ENCODE assay signal across 18 cellular contexts in the genomic region with DNA sequence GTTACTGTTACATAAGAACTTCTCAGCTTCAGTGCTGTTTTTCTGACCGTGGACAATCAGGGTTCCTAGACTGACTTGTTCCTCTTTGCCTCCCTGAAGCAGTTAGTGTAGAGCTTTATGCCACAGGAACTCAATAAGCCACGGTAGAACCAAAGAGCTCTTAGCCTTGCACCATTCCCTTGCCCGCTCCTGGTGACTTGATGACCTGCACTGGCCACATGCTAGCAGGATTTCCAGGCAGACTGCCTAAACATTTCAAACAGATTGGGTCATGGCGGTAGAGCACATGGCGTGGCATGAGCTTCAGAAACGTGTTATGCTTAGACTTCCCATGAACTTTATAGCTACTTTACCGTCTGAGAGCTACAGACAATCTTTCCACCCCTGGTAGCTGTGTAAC. TPM values are rescaled to one million over a fixed set of nuclear protein-coding genes. Genes with fewer than 3 reads are reported as not detected.
DNase-seq lines count a peak whose midpoint lies in the region; TF ChIP-seq lines count a peak whose summit lies in the region.
"Had no signal": no experiment of that assay in that cellular context is flagged by ENCODE, and none has a peak within 500 bp of the region (broad histone marks: within the 10 kb centered on the region; RNA-seq: fewer than 3 reads in every experiment).

No MANE protein-coding gene starts in this region.

- H3F3A ChIP-seq in GM23248 (ENCODE audit: insufficient read depth): peaks cover 45% of the 10 kb centered on the region

- H3K9ac ChIP-seq in GM23248 (peak overlapping the region; percentile 77; the same call in 1 of the 2 replicates), fibroblast of lung (ENCODE audit: insufficient read depth, low read length) (no peak overlapping the region)

- peak overlapping the region; percentile 58; the same call in 1 of the 2 replicates for H2AFZ ChIP-seq in GM23248
- H2AFZ ChIP-seq in fibroblast of lung (ENCODE audit: low read length): no peak overlapping the region

- H3K36me3 ChIP-seq in CD4-positive, alpha-beta memory T cell (ENCODE audit: insufficient read depth, low read length): no peaks in the 10 kb centered on the region
- H3K36me3 ChIP-seq in GM23248 (ENCODE audit: low read depth) (no peaks in the 10 kb centered on the region), fibroblast of lung (ENCODE audit: control insufficient read depth, insufficient read depth, low read length) (no peaks in the 10 kb centered on the region), sigmoid colon (no peaks in the 10 kb centered on the region)
- H3K36me3 ChIP-seq: esophagus muscularis mucosa, neutrophil, SJCRH30, spleen had no signal

- H3K4me2 ChIP-seq in GM23248 (ENCODE audit: unreplicated experiment): peak overlapping the region; percentile 92
- no peak overlapping the region for H3K4me2 ChIP-seq in fibroblast of lung (ENCODE audit: extremely low read depth, insufficient read depth, low read length)

- peaks cover 70 to 86% (median 80%) of the 10 kb centered on the region in 4 donors for H3K4me1 Mint-ChIP-seq in CD4-positive, alpha-beta memory T cell
- H3K4me1 Mint-ChIP-seq in activated CD4-positive, alpha-beta memory T cell treated with anti-CD3 and anti-CD28 coated beads for 36 hours (ENCODE audit: low read depth): peaks cover 80% of the 10 kb centered on the region

- no peaks in the 10 kb centered on the region for H3K36me3 Mint-ChIP-seq in CD4-positive, alpha-beta memory T cell
- peaks cover 8% of the 10 kb centered on the region for H3K36me3 Mint-ChIP-seq in activated CD4-positive, alpha-beta memory T cell treated with anti-CD3 and anti-CD28 coated beads for 36 hours

- POLR2A ChIA-PET in CD4-positive, alpha-beta memory T cell (lab: Charles Lee; ENCODE audit: partially characterized antibody): interaction anchor here (0.7 to 4.2 kb wide), 18 partner anchors 11 to 255 kb away, joined by 3 to 57 read pairs (median 7); partner anchors contain the start of genes FASLG and SUCO
- POLR2A ChIA-PET in activated CD4-positive, alpha-beta memory T cell treated with anti-CD3 and anti-CD28 coated beads for 36 hours (lab: Charles Lee): interaction anchor here (0.8 to 4.3 kb wide), 8 partner anchors 22 to 106 kb away, joined by 3 to 51 read pairs (median 6); partner anchors contain the start of gene FASLG
- POLR2A ChIA-PET in HEK293T (lab: Yijun Ruan, JAX): no interaction called here

- 89 to 90% methylated on average over 7 of the region's 7 CpGs for WGBS in GM23248 (ENCODE audit: low coverage in 1 of 2, low lambda C conversion rate in 2 of 2, missing lambda C conversion rate in 2 of 2), 2 experiments
- 80 to 83% methylated on average over 7 of the region's 7 CpGs for WGBS in sigmoid colon, 2 donors

- peak overlapping the region; percentile 38 for H3K27ac ChIP-seq in CD4-positive, alpha-beta memory T cell (ENCODE audit: low read depth, low read length)
- H3K27ac ChIP-seq in GM23248 (peak overlapping the region; percentile 98), fibroblast of lung (ENCODE audit: insufficient read depth, low read length) (no peak overlapping the region), sigmoid colon (no peak overlapping the region), dorsolateral prefrontal cortex (no peak overlapping the region)
- H3K27ac ChIP-seq: esophagus muscularis mucosa, neutrophil, SJCRH30 had no signal

- no peaks in the 10 kb centered on the region for H4K20me1 ChIP-seq in GM23248 (ENCODE audit: insufficient read depth)
- no peaks in the 10 kb centered on the region for H4K20me1 ChIP-seq in fibroblast of lung (ENCODE audit: control insufficient read depth, extremely low read depth, insufficient read depth, low read length)

- no peak for TF ChIP-seq CTCF in fibroblast of lung (conservative IDR thresholded peaks at IDR 0.05 in 1 of 2, IDR thresholded peaks at IDR 0.05 in 1 of 2; ENCODE audit: low read depth in 1 of 2, low read length in 2 of 2)
- no peak for TF ChIP-seq CTCF in sigmoid colon (IDR thresholded peaks at IDR 0.05)
- TF ChIP-seq CTCF in dorsolateral prefrontal cortex (IDR thresholded peaks at IDR 0.05 in 54 of 56, conservative IDR thresholded peaks at IDR 0.05 in 2 of 56; ENCODE audit: low read depth in 1 of 56, partially characterized antibody in 56 of 56): no peak

- H3K27me3 Mint-ChIP-seq in CD4-positive, alpha-beta memory T cell: no peaks in the 10 kb centered on the region
- H3K27me3 Mint-ChIP-seq in activated CD4-positive, alpha-beta memory T cell treated with anti-CD3 and anti-CD28 coated beads for 36 hours: peaks cover 26% of the 10 kb centered on the region

- in situ Hi-C loops in GM23248 (cut with MboI): no loop called here

- H3K4me3 Mint-ChIP-seq in CD4-positive, alpha-beta memory T cell: peak overlapping the region in 7 of 8 donors; percentile 73 to 86 (median 80)
- H3K4me3 Mint-ChIP-seq in activated CD4-positive, alpha-beta memory T cell treated with anti-CD3 and anti-CD28 coated beads for 36 hours: no peak overlapping the region

- DNase-seq in CD4-positive, alpha-beta memory T cell: no peak
- peak; percentile 49 for DNase-seq in GM23248
- DNase-seq in activated CD4-positive, alpha-beta memory T cell treated with anti-CD3 and anti-CD28 coated beads for 36 hours: no peak
- peak; percentile 34 to 72 for DNase-seq in fibroblast of lung (ENCODE audit: low read depth in 2 of 2)
- no peak for DNase-seq in sigmoid colon
- no peak for DNase-seq in posterior cingulate gyrus
- DNase-seq in HEK293T (ENCODE audit: extremely low spot score): no peak
- DNase-seq in dorsolateral prefrontal cortex: no peak
- DNase-seq: activated gamma-delta T cell treated with Interleukin-2 at 50 U/mL for 16 hours, NCI-H1105 treated with DMSO at 0.1 percent for 48 hours, spleen had no signal

- H3K9me3 ChIP-seq in CD4-positive, alpha-beta memory T cell (ENCODE audit: control insufficient read depth in 1 of 2, low read length in 2 of 2): no peaks in the 10 kb centered on the region
- peaks cover 11% of the 10 kb centered on the region for H3K9me3 ChIP-seq in GM23248 (ENCODE audit: low read depth)
- H3K9me3 ChIP-seq in fibroblast of lung (ENCODE audit: control insufficient read depth, insufficient read depth, low read depth, low read length): no peaks in the 10 kb centered on the region
- no peaks in the 10 kb centered on the region for H3K9me3 ChIP-seq in sigmoid colon
- H3K9me3 ChIP-seq: esophagus muscularis mucosa, neutrophil, SJCRH30, spleen had no signal

- no peak for TF ChIP-seq EP300 in sigmoid colon (IDR thresholded peaks at IDR 0.05)

- CTCF ChIA-PET in CD4-positive, alpha-beta memory T cell (lab: Charles Lee; ENCODE audit: partially characterized antibody): interaction anchor here (0.9 to 4.9 kb wide), 10 partner anchors 19 to 87 kb away, joined by 3 to 42 read pairs (median 5); partner anchors contain the start of gene FASLG
- CTCF ChIA-PET in activated CD4-positive, alpha-beta memory T cell treated with anti-CD3 and anti-CD28 coated beads for 36 hours (lab: Charles Lee): interaction anchor here (0.7 to 12.1 kb wide), 11 partner anchors 20 to 197 kb away, joined by 3 to 78 read pairs (median 4); partner anchors contain the start of gene PIGC
- CTCF ChIA-PET in HEK293T (lab: Yijun Ruan, JAX): no interaction called here

- H3K79me2 ChIP-seq in GM23248 (ENCODE audit: insufficient read depth) (no peaks in the 10 kb centered on the region), fibroblast of lung (ENCODE audit: control insufficient read depth, insufficient read depth, low read length) (no peaks in the 10 kb centered on the region)

- H3K9me2 ChIP-seq in GM23248 (ENCODE audit: insufficient read depth): no peaks in the 10 kb centered on the region

- H3K4me3 ChIP-seq in CD4-positive, alpha-beta memory T cell (ENCODE audit: low read length in 2 of 2): no peak overlapping the region
- no peak overlapping the region for H3K4me3 ChIP-seq in GM23248
- H3K4me3 ChIP-seq in fibroblast of lung (replicated peaks in 1 of 4; ENCODE audit: control extremely low read depth in 1 of 4, insufficient read depth in 1 of 4, low read depth in 3 of 4, low read length in 4 of 4): no peak overlapping the region
- H3K4me3 ChIP-seq in sigmoid colon: no peak overlapping the region
- no peak overlapping the region for H3K4me3 ChIP-seq in dorsolateral prefrontal cortex
- H3K4me3 ChIP-seq: esophagus muscularis mucosa, lung, SJCRH30 had no signal

- H3K9me3 Mint-ChIP-seq in CD4-positive, alpha-beta memory T cell: peaks cover 0 to 3% (median 0%) of the 10 kb centered on the region in 8 donors
- H3K9me3 Mint-ChIP-seq in activated CD4-positive, alpha-beta memory T cell treated with anti-CD3 and anti-CD28 coated beads for 36 hours: peaks cover 18% of the 10 kb centered on the region

- TF ChIP-seq POLR2A in sigmoid colon (IDR thresholded peaks at IDR 0.05): no peak

- H3K4me1 ChIP-seq in CD4-positive, alpha-beta memory T cell (ENCODE audit: insufficient read depth, low read length): peaks cover 82% of the 10 kb centered on the region
- peaks cover 37% of the 10 kb centered on the region for H3K4me1 ChIP-seq in GM23248 (ENCODE audit: insufficient read depth)
- peaks cover 14% of the 10 kb centered on the region for H3K4me1 ChIP-seq in fibroblast of lung (ENCODE audit: control insufficient read depth, extremely low read depth, insufficient read depth, low read length)
- no peaks in the 10 kb centered on the region for H3K4me1 ChIP-seq in sigmoid colon
- H3K4me1 ChIP-seq: esophagus muscularis mucosa had no signal

- intact Hi-C loops in CD4-positive, alpha-beta memory T cell (cut with micrococcal nuclease): no loop called here
- intact Hi-C loops in activated CD4-positive, alpha-beta memory T cell treated with anti-CD3 and anti-CD28 coated beads for 36 hours (cut with micrococcal nuclease): no loop called here
- intact Hi-C loops in sigmoid colon (cut with DNase I) (no loop called here), posterior cingulate gyrus (cut with DNase I) (no loop called here), dorsolateral prefrontal cortex (cut with DNase I) (no loop called here)

- H3K27ac Mint-ChIP-seq in CD4-positive, alpha-beta memory T cell: peak overlapping the region; percentile 82 to 94 (median 90)
- H3K27ac Mint-ChIP-seq in activated CD4-positive, alpha-beta memory T cell treated with anti-CD3 and anti-CD28 coated beads for 36 hours: peak overlapping the region; percentile 98

- H3K27me3 ChIP-seq in CD4-positive, alpha-beta memory T cell (ENCODE audit: insufficient read depth, low read length): no peaks in the 10 kb centered on the region
- no peaks in the 10 kb centered on the region for H3K27me3 ChIP-seq in GM23248 (replicated peaks; ENCODE audit: insufficient read depth)
- H3K27me3 ChIP-seq in fibroblast of lung (ENCODE audit: control insufficient read depth, insufficient read depth, low read length): no peaks in the 10 kb centered on the region
- H3K27me3 ChIP-seq in sigmoid colon: no peaks in the 10 kb centered on the region
- peaks cover 0 to 5% (median 0%) of the 10 kb centered on the region in 45 donors for H3K27me3 ChIP-seq in dorsolateral prefrontal cortex
- H3K27me3 ChIP-seq: esophagus muscularis mucosa, neutrophil, SJCRH30, spleen had no signal

RNA-seq across cellular contexts. Expression of gene FASLG, which starts 18.8 kb away (rescaled TPM):
- total RNA-seq in CD4-positive, alpha-beta memory T cell: 1 to 10 TPM; 4.3 to 4.9 TPM
- polyA plus RNA-seq in CD4-positive, alpha-beta memory T cell: 1 to 10 TPM in 1 of 2 donors, under 1 TPM in 1; 0.81 to 2.5 TPM
- total RNA-seq in GM23248 (2014; rRNA removed; shearing (Covaris generic)): not detected in 2 replicates
- polyA plus RNA-seq in GM23248 (2016; fragmentation: Nextera tagmentation; extraction: Ambion mirVana): not detected in 2 replicates
- 1 to 10 TPM; 8.2 to 8.6 TPM for total RNA-seq in activated CD4-positive, alpha-beta memory T cell treated with anti-CD3 and anti-CD28 coated beads for 36 hours
- total RNA-seq in fibroblast of lung: not detected in 2 replicates
- not detected in 2 replicates for polyA plus RNA-seq in fibroblast of lung
- not detected in 2 replicates for polyA plus RNA-seq in fibroblast of lung (2012)
- polyA minus RNA-seq in fibroblast of lung (ENCODE audit: low replicate concordance): not detected in 2 replicates
- total RNA-seq in sigmoid colon: not detected
- polyA plus RNA-seq in sigmoid colon: under 1 TPM in 1 of 3 donors, not detected in 2; 0.31 TPM
- under 1 TPM in 9 of 120 experiments, not detected in 111; 0.24 to 0.83 (median 0.43) TPM for total RNA-seq in dorsolateral prefrontal cortex
- total RNA-seq: cerebellum, H4, NCI-H460, SJCRH30 had no signal

Comparison
In these comparisons a context has a peak if more than half of its experiments do, and no peak if none do; other contexts are left out.
1. DNase-seq: peak in GM23248 (single experiment) and fibroblast of lung (2 of 2); none in CD4-positive, alpha-beta memory T cell (0 of 5), activated CD4-positive, alpha-beta memory T cell treated with anti-CD3 and anti-CD28 coated beads for 36 hours (single experiment), sigmoid colon (single experiment), posterior cingulate gyrus (0 of 10), HEK293T (single experiment) and dorsolateral prefrontal cortex (0 of 10).
2. H3K27ac ChIP-seq: peak in CD4-positive, alpha-beta memory T cell (single experiment) and GM23248 (single experiment); none in fibroblast of lung (single experiment), sigmoid colon (0 of 4) and dorsolateral prefrontal cortex (0 of 59).